ENCODE assay signal across 9 cellular contexts in genomic region chr4:77072195-77072753, GRCh38. TPM values are rescaled to one million over a fixed set of nuclear protein-coding genes. Genes with fewer than 3 reads are reported as not detected.
DNase-seq lines count a peak whose midpoint lies in the region; ATAC-seq and TF ChIP-seq lines count a peak whose summit lies in the region.
"Had no signal": no experiment of that assay in that cellular context is flagged by ENCODE, and none has a peak within 500 bp of the region (broad histone marks: within the 10 kb centered on the region; RNA-seq: fewer than 3 reads in every experiment).

No MANE protein-coding gene starts in this region.

- H3K9me2 ChIP-seq in PC-9 (ENCODE audit: insufficient read depth): no peaks in the 10 kb centered on the region

- no peak for TF ChIP-seq CTCF in PC-9 (conservative IDR thresholded peaks at IDR 0.05)
- no peak for TF ChIP-seq CTCF in brain microvascular endothelial cell (IDR thresholded peaks at IDR 0.05; ENCODE audit: low read depth, low read length, missing control alignments)

- no peak overlapping the region for H2AFZ ChIP-seq in PC-9

- CTCF ChIA-PET in PC-9 (lab: Charles Lee): no interaction called here

- H3K27me3 ChIP-seq in PC-9 (ENCODE audit: insufficient read depth, low read depth): no peaks in the 10 kb centered on the region
- H3K27me3 ChIP-seq in brain microvascular endothelial cell (replicated peaks): no peaks in the 10 kb centered on the region
- H3K27me3 ChIP-seq: spleen had no signal

- POLR2A ChIA-PET in PC-9 (lab: Charles Lee; ENCODE audit: unreplicated experiment): interaction anchor here (0.5 to 0.7 kb wide), 9 partner anchors 9 to 1497 kb away, joined by 3 to 26 read pairs (median 9); no protein-coding TSS in a partner anchor

- H3F3A ChIP-seq in PC-9 (ENCODE audit: insufficient read depth, low read depth): no peaks in the 10 kb centered on the region

- DNase-seq in NCI-H2171 treated with DMSO at 0.1 percent for 48 hours (lab: John Stamatoyannopoulos, UW) (peak; percentile 8), NCI-H2171 (lab: John Stamatoyannopoulos, UW) (no peak), PC-9 (peak; percentile 29 to 67), putamen (ENCODE audit: low spot score) (peak; percentile 32), brain microvascular endothelial cell (no peak)
- DNase-seq in effector CD8-positive, alpha-beta T cell (lab: John Stamatoyannopoulos, UW): peak; percentile 19
- DNase-seq: spleen had no signal

- H3K4me1 ChIP-seq in PC-9 (replicated peaks; ENCODE audit: insufficient read depth): no peaks in the 10 kb centered on the region

- no peak overlapping the region for H3K27ac ChIP-seq in PC-9
- no peak overlapping the region for H3K27ac ChIP-seq in brain microvascular endothelial cell

- peaks cover 57% of the 10 kb centered on the region for H3K79me2 ChIP-seq in PC-9 (ENCODE audit: low read depth)

- BruUV-seq in PC-9 (replicated peaks; lab: Mats Ljungman, UMichigan): no TSS peak

- H3K9me3 ChIP-seq in PC-9 (ENCODE audit: insufficient read depth, low read depth): no peaks in the 10 kb centered on the region
- H3K9me3 ChIP-seq: spleen had no signal

- no peaks in the 10 kb centered on the region for H3K36me3 ChIP-seq in PC-9 (ENCODE audit: low read depth)
- no peaks in the 10 kb centered on the region for H3K36me3 ChIP-seq in brain microvascular endothelial cell (replicated peaks)

- peak overlapping the region; percentile 79 for H3K4me2 ChIP-seq in PC-9

- TF ChIP-seq POLR2A in GM18505 (IDR thresholded peaks at IDR 0.05; ENCODE audit: borderline replicate concordance, extremely low read depth, insufficient read depth, insufficient read length): no peak

- in situ Hi-C loops in brain microvascular endothelial cell (cut with HindIII; ENCODE audit: low pct_ligation_motif_present, low sequenced_read_pairs): loop anchor here (25.0 kb wide), 1 partner anchor 110 kb away; no protein-coding TSS in a partner anchor

- no peak overlapping the region for H3K4me3 ChIP-seq in PC-9
- H3K4me3 ChIP-seq in brain microvascular endothelial cell (ENCODE audit: low read depth, low read length): no peak overlapping the region

- intact Hi-C loops in PC-9 (cut with micrococcal nuclease; ENCODE audit: unreplicated experiment): no loop called here

- ATAC-seq in GM18505 (IDR thresholded peaks at IDR 0.05; ENCODE audit: unreplicated experiment) (no peak), HG03521 (IDR thresholded peaks at IDR 0.05; ENCODE audit: unreplicated experiment) (no peak)

- H4K20me1 ChIP-seq in PC-9 (ENCODE audit: insufficient read depth): peaks cover 10% of the 10 kb centered on the region; the same call in 1 of the 2 replicates

RNA-seq across cellular contexts. Expression of gene CCNI, which starts 3.5 kb away (rescaled TPM):
- 155 and 238 TPM in 2 replicates for total RNA-seq in PC-9 (2021)

Comparison
In these comparisons a context has a peak if more than half of its experiments do, and no peak if none do; other contexts are left out.
1. DNase-seq: peak in NCI-H2171 treated with DMSO at 0.1 percent for 48 hours (single experiment), PC-9 (2 of 2), effector CD8-positive, alpha-beta T cell (single experiment) and putamen (single experiment); none in NCI-H2171 (single experiment) and brain microvascular endothelial cell (single experiment).